11 cellular contexts compared by ENCODE assay signal in genomic region chr3:53748512-53749271, GRCh38.
A peak's percentile ranks its signal among the peaks of the same experiment; 100 is the strongest.
DNase-seq lines count a peak whose midpoint lies in the region; ATAC-seq and TF ChIP-seq lines count a peak whose summit lies in the region.
"Had no signal": no experiment of that assay in that cellular context is flagged by ENCODE, and none has a peak within 500 bp of the region (broad histone marks: within the 10 kb centered on the region; RNA-seq: fewer than 3 reads in every experiment).

No MANE protein-coding gene starts in this region.

- H3K27ac ChIP-seq in tibial artery, result no peak overlapping the region
- H3K27ac ChIP-seq: epithelial cell of prostate had no signal

- H3K4me3 Mint-ChIP-seq in stimulated activated naive B cell treated with anti-CD40 and anti-IgM and Interleukin-4, amounts not matched to agents 10 μg/mL and 1 μg/mL and 100 μg/mL, for 72 hours, result peak overlapping the region; percentile 75 to 78
- no peak overlapping the region for H3K4me3 Mint-ChIP-seq in progenitor cell of endocrine pancreas (ENCODE audit: low read depth)
- H3K4me3 Mint-ChIP-seq: activated CD4-positive, alpha-beta T cell treated with anti-CD3 and anti-CD28 coated beads, Interleukin-2, amount 10 ng/mL, durations not matched to agents 7 days and 5 days had no signal

- no peaks in the 10 kb centered on the region for H3K9me3 ChIP-seq in tibial artery

- TF ChIP-seq CTCF in tibial artery (IDR thresholded peaks at IDR 0.05) (no peak), progenitor cell of endocrine pancreas (IDR thresholded peaks at IDR 0.05; ENCODE audit: unreplicated experiment) (no peak)

- no peak for DNase-seq in activated CD4-positive, CD25-positive, alpha-beta regulatory T cell (lab: John Stamatoyannopoulos, UW)
- DNase-seq in SIG-M5 treated with dmso at 0.1 percent for 504 hours (lab: John Stamatoyannopoulos, UW; ENCODE audit: unreplicated experiment) (peak; percentile 87), tibial artery (no peak), progenitor cell of endocrine pancreas (ENCODE audit: low spot score, unreplicated experiment) (no peak)
- peak; percentile 55 for DNase-seq in stimulated activated naive B cell treated with anti-CD40 and anti-IgM and Interleukin-4, amounts not matched to agents 10 μg/mL and 1 μg/mL and 100 μg/mL, for 72 hours
- no peak for DNase-seq in stimulated activated CD8-positive, alpha-beta memory T cell treated with anti-CD3 and anti-CD28 coated beads, Interleukin-4, amount 100 ng/mL, for 48 hours
- DNase-seq: activated CD4-positive, alpha-beta T cell treated with anti-CD3 and anti-CD28 coated beads, Interleukin-2, amount 10 ng/mL, durations not matched to agents 7 days and 5 days; retina had no signal

- no peaks in the 10 kb centered on the region for H3K27me3 Mint-ChIP-seq in stimulated activated naive B cell treated with anti-CD40 and anti-IgM and Interleukin-4, amounts not matched to agents 10 μg/mL and 1 μg/mL and 100 μg/mL, for 72 hours
- no peaks in the 10 kb centered on the region for H3K27me3 Mint-ChIP-seq in progenitor cell of endocrine pancreas

- H3K4me3 ChIP-seq in tibial artery, result no peak overlapping the region

- H3K36me3 Mint-ChIP-seq in stimulated activated naive B cell treated with anti-CD40 and anti-IgM and Interleukin-4, amounts not matched to agents 10 μg/mL and 1 μg/mL and 100 μg/mL, for 72 hours, result peaks cover 39 to 47% of the 10 kb centered on the region in 2 donors
- H3K36me3 Mint-ChIP-seq in progenitor cell of endocrine pancreas (ENCODE audit: insufficient read depth), result no peaks in the 10 kb centered on the region

- no peaks in the 10 kb centered on the region for H3K27me3 ChIP-seq in tibial artery

- peak; percentile 13 to 29 for ATAC-seq in activated CD4-positive, CD25-positive, alpha-beta regulatory T cell treated with anti-CD3 and anti-CD28 coated beads, Interleukin-2, amount 50 U/mL, for 24 hours
- ATAC-seq in HG02943 (IDR thresholded peaks at IDR 0.05; ENCODE audit: low read depth, unreplicated experiment), result peak; percentile 76
- ATAC-seq in stimulated activated naive B cell treated with anti-CD40 and anti-IgM and Interleukin-4, amounts not matched to agents 10 μg/mL and 1 μg/mL and 100 μg/mL, for 72 hours (replicated peaks), result peak; percentile 83 to 87

- peaks cover 78 to 94% of the 10 kb centered on the region in 2 donors for H3K4me1 Mint-ChIP-seq in stimulated activated naive B cell treated with anti-CD40 and anti-IgM and Interleukin-4, amounts not matched to agents 10 μg/mL and 1 μg/mL and 100 μg/mL, for 72 hours
- H3K4me1 Mint-ChIP-seq in progenitor cell of endocrine pancreas (ENCODE audit: low read depth), result peaks cover 1% of the 10 kb centered on the region

- no peaks in the 10 kb centered on the region for H3K36me3 ChIP-seq in tibial artery

- H3K4me1 ChIP-seq in tibial artery, result no peaks in the 10 kb centered on the region

- H3K27ac Mint-ChIP-seq in stimulated activated naive B cell treated with anti-CD40 and anti-IgM and Interleukin-4, amounts not matched to agents 10 μg/mL and 1 μg/mL and 100 μg/mL, for 72 hours, result peak overlapping the region; percentile 100
- H3K27ac Mint-ChIP-seq in progenitor cell of endocrine pancreas, result no peak overlapping the region
- H3K27ac Mint-ChIP-seq: activated CD4-positive, alpha-beta T cell treated with anti-CD3 and anti-CD28 coated beads, Interleukin-2, amount 10 ng/mL, durations not matched to agents 7 days and 5 days had no signal

- peaks cover 3 to 5% of the 10 kb centered on the region in 2 donors for H3K9me3 Mint-ChIP-seq in stimulated activated naive B cell treated with anti-CD40 and anti-IgM and Interleukin-4, amounts not matched to agents 10 μg/mL and 1 μg/mL and 100 μg/mL, for 72 hours
- H3K9me3 Mint-ChIP-seq in progenitor cell of endocrine pancreas (ENCODE audit: low read depth), result no peaks in the 10 kb centered on the region
- H3K9me3 Mint-ChIP-seq: activated CD4-positive, alpha-beta T cell treated with anti-CD3 and anti-CD28 coated beads, Interleukin-2, amount 10 ng/mL, durations not matched to agents 7 days and 5 days had no signal

- intact Hi-C loops in tibial artery (cut with DNase I; ENCODE audit: low total_unique reads), result no loop called here

Comparison
In these comparisons a context has a peak if more than half of its experiments do, and no peak if none do; other contexts are left out.
1. ATAC-seq: peak in every context shown above with its lines; median percentile 85 in stimulated activated naive B cell treated with anti-CD40 and anti-IgM and Interleukin-4, amounts not matched to agents 10 μg/mL and 1 μg/mL and 100 μg/mL, for 72 hours; 76 in HG02943; 21 in activated CD4-positive, CD25-positive, alpha-beta regulatory T cell treated with anti-CD3 and anti-CD28 coated beads, Interleukin-2, amount 50 U/mL, for 24 hours.
2. DNase-seq: peak in SIG-M5 treated with dmso at 0.1 percent for 504 hours (single experiment) and stimulated activated naive B cell treated with anti-CD40 and anti-IgM and Interleukin-4, amounts not matched to agents 10 μg/mL and 1 μg/mL and 100 μg/mL, for 72 hours (single experiment); none in activated CD4-positive, CD25-positive, alpha-beta regulatory T cell (0 of 4), tibial artery (0 of 2), stimulated activated CD8-positive, alpha-beta memory T cell treated with anti-CD3 and anti-CD28 coated beads, Interleukin-4, amount 100 ng/mL, for 48 hours (single experiment) and progenitor cell of endocrine pancreas (single experiment).